ENCODE assay signal across 1 cellular context in genomic region chr7:37921340-37921805, GRCh38.
TF ChIP-seq lines count a peak whose summit lies in the region.

No MANE protein-coding gene starts in this region.

TF ChIP-seq in GM23338, 12 proteins besides CTCF, POLR2A, EP300 and RAD21 (continued from another document):
- TF ChIP-seq ETS1 (IDR thresholded peaks at IDR 0.05) (no peak), EZH2 (IDR thresholded peaks at IDR 0.05; ENCODE audit: low read depth, unreplicated experiment) (no peak), STAT1 (IDR thresholded peaks at IDR 0.05; ENCODE audit: unreplicated experiment) (no peak)
